ENCODE assay signal across 8 cellular contexts in genomic region chr5:165209101-165209727, GRCh38.
A peak's percentile ranks its signal among the peaks of the same experiment; 100 is the strongest.
DNase-seq lines count a peak whose midpoint lies in the region; FAIRE-seq lines count a peak whose summit lies in the region.

No MANE protein-coding gene starts in this region.

- H4K12ac ChIP-seq in trophoblast cell (ENCODE audit: low read depth, low read length): no peak overlapping the region

- no peaks in the 10 kb centered on the region for H3K79me2 ChIP-seq in trophoblast cell (ENCODE audit: control insufficient read depth, insufficient read depth, low read length, poor library complexity)

- peaks cover 0 to 24% (median 4%) of the 10 kb centered on the region in 5 donors for H3K9me3 Mint-ChIP-seq in CD8-positive, alpha-beta memory T cell

- H2BK120ac ChIP-seq in trophoblast cell (ENCODE audit: insufficient read depth, low read length, poor library complexity): no peak overlapping the region

- H3K18ac ChIP-seq in trophoblast cell (ENCODE audit: low read length): no peak overlapping the region

- no peak overlapping the region for H3K4me3 Mint-ChIP-seq in CD8-positive, alpha-beta memory T cell

- POLR2A ChIA-PET in CD8-positive, alpha-beta memory T cell (lab: Charles Lee): no interaction called here

- CTCF ChIA-PET in CD8-positive, alpha-beta memory T cell (lab: Charles Lee): no interaction called here

- H3K9me3 ChIP-seq in trophoblast cell (ENCODE audit: insufficient read depth, low read depth, low read length): no peaks in the 10 kb centered on the region
- no peaks in the 10 kb centered on the region for H3K9me3 ChIP-seq in CD8-positive, alpha-beta memory T cell (ENCODE audit: low read length)

- WGBS in trophoblast cell (ENCODE audit: extremely low coverage, insufficient coverage, insufficient read length): no CpG with 5 or more reads among the region's 1 CpG

- H3K4me3 ChIP-seq in trophoblast cell (ENCODE audit: low read depth, low read length): no peak overlapping the region
- H3K4me3 ChIP-seq in CD8-positive, alpha-beta memory T cell (ENCODE audit: low read length): no peak overlapping the region

- no peaks in the 10 kb centered on the region for H3K27me3 ChIP-seq in trophoblast cell (ENCODE audit: insufficient read depth, low read length)
- no peaks in the 10 kb centered on the region for H3K27me3 ChIP-seq in CD8-positive, alpha-beta memory T cell (ENCODE audit: insufficient read depth, low read length, poor library complexity, severe bottlenecking)

- peak; percentile 82 for FAIRE-seq in endometrium (lab: Jason Lieb, UNC)

- H3K4ac ChIP-seq in trophoblast cell (ENCODE audit: low read depth, low read length): no peak overlapping the region

- H3K4me2 ChIP-seq in trophoblast cell (ENCODE audit: low read length): no peak overlapping the region

- DNase-seq in NCI-H2171 treated with DMSO at 0.1 percent for 48 hours (lab: John Stamatoyannopoulos, UW): peak; percentile 8
- no peak for DNase-seq in NCI-H2171 (lab: John Stamatoyannopoulos, UW)
- peak; percentile 5 for DNase-seq in NCI-H748 (lab: John Stamatoyannopoulos, UW; ENCODE audit: unreplicated experiment)
- peak; percentile 0 to 58 for DNase-seq in trophoblast cell
- DNase-seq in CD8-positive, alpha-beta memory T cell: no peak
- DNase-seq in effector CD8-positive, alpha-beta T cell (lab: John Stamatoyannopoulos, UW): no peak
- no peak for DNase-seq in GM19240 (ENCODE audit: insufficient read length, low spot score)

- no peak overlapping the region for H3K27ac Mint-ChIP-seq in CD8-positive, alpha-beta memory T cell

- no peaks in the 10 kb centered on the region for H3K79me1 ChIP-seq in trophoblast cell (ENCODE audit: low read length)

- no peaks in the 10 kb centered on the region for H3K4me1 ChIP-seq in trophoblast cell (ENCODE audit: control insufficient read depth in 1 of 2, insufficient read depth in 2 of 2, low read length in 2 of 2)
- no peaks in the 10 kb centered on the region for H3K4me1 ChIP-seq in CD8-positive, alpha-beta memory T cell (ENCODE audit: insufficient read depth, low read length)

- H3K36me3 Mint-ChIP-seq in CD8-positive, alpha-beta memory T cell: no peaks in the 10 kb centered on the region

- no peak overlapping the region for H2AFZ ChIP-seq in trophoblast cell (ENCODE audit: insufficient read depth, low read length, poor library complexity)

- no peak overlapping the region for H2BK5ac ChIP-seq in trophoblast cell (ENCODE audit: low read depth, low read length, poor library complexity)

- no peak overlapping the region for H3K9ac ChIP-seq in trophoblast cell (ENCODE audit: low read length)

- no peaks in the 10 kb centered on the region for H3K27me3 Mint-ChIP-seq in CD8-positive, alpha-beta memory T cell

- H3K23ac ChIP-seq in trophoblast cell (ENCODE audit: low read length): no peak overlapping the region

- H2BK12ac ChIP-seq in trophoblast cell (ENCODE audit: low read length): no peak overlapping the region

- H3K27ac ChIP-seq in trophoblast cell (ENCODE audit: low read depth, low read length): no peak overlapping the region
- H3K27ac ChIP-seq in CD8-positive, alpha-beta memory T cell (ENCODE audit: low read depth, low read length): no peak overlapping the region

- H3K36me3 ChIP-seq in trophoblast cell (ENCODE audit: control insufficient read depth in 1 of 2, insufficient read depth in 2 of 2, low read length in 2 of 2): no peaks in the 10 kb centered on the region
- no peaks in the 10 kb centered on the region for H3K36me3 ChIP-seq in CD8-positive, alpha-beta memory T cell (ENCODE audit: insufficient read depth, low read length)

- H4K8ac ChIP-seq in trophoblast cell (ENCODE audit: low read depth, low read length): no peak overlapping the region

- no peak overlapping the region for H2AK5ac ChIP-seq in trophoblast cell (ENCODE audit: low read length)

- H3K4me1 Mint-ChIP-seq in CD8-positive, alpha-beta memory T cell: no peaks in the 10 kb centered on the region

- no peak overlapping the region for H4K91ac ChIP-seq in trophoblast cell (ENCODE audit: low read depth, low read length)

- H3K14ac ChIP-seq in trophoblast cell (ENCODE audit: low read length): no peak overlapping the region

Comparison
In these comparisons a context has a peak if more than half of its experiments do, and no peak if none do; other contexts are left out.
1. DNase-seq: peak in NCI-H2171 treated with DMSO at 0.1 percent for 48 hours (single experiment), NCI-H748 (single experiment) and trophoblast cell (2 of 2); none in NCI-H2171 (single experiment), CD8-positive, alpha-beta memory T cell (0 of 5), effector CD8-positive, alpha-beta T cell (single experiment) and GM19240 (single experiment).